29 cellular contexts compared by ENCODE assay signal in genomic region chr11:94742645-94743044, GRCh38.
"Had no signal": no experiment of that assay in that cellular context is flagged by ENCODE, and none has a peak within 500 bp of the region (broad histone marks: within the 10 kb centered on the region; RNA-seq: fewer than 3 reads in every experiment).

No MANE protein-coding gene starts in this region.

- H3K36me3 ChIP-seq: ascending aorta, brain microvascular endothelial cell, heart left ventricle, pancreas, prostate gland, upper lobe of right lung had no signal

- H3K27ac ChIP-seq: ascending aorta, brain microvascular endothelial cell, heart left ventricle, pancreas, prostate gland, upper lobe of right lung had no signal

- H3K36me3 Mint-ChIP-seq: activated naive CD4-positive, alpha-beta T cell treated with anti-CD3 and anti-CD28 coated beads, Interleukin-2, amount 10 ng/mL, durations not matched to agents 7 days and 5 days; activated naive CD8-positive, alpha-beta T cell treated with anti-CD3 and anti-CD28 coated beads, Interleukin-2, amount 10 ng/mL, durations not matched to agents 7 days and 5 days; immature natural killer cell; memory B cell; natural killer cell; stimulated activated memory B cell treated with anti-CD40 and anti-IgM and Interleukin-4, amounts not matched to agents 10 μg/mL and 1 μg/mL and 100 μg/mL, for 72 hours; WTC11 had no signal

- H3K9me3 Mint-ChIP-seq: activated CD4-positive, alpha-beta memory T cell treated with anti-CD3 and anti-CD28 coated beads, Interleukin-2, amount 10 ng/mL, durations not matched to agents 7 days and 5 days; activated CD4-positive, alpha-beta T cell treated with anti-CD3 and anti-CD28 coated beads, Interleukin-2, amount 10 ng/mL, durations not matched to agents 7 days and 5 days; activated naive CD4-positive, alpha-beta T cell treated with anti-CD3 and anti-CD28 coated beads, Interleukin-2, amount 10 ng/mL, durations not matched to agents 7 days and 5 days; activated naive CD8-positive, alpha-beta T cell treated with anti-CD3 and anti-CD28 coated beads, Interleukin-2, amount 10 ng/mL, durations not matched to agents 7 days and 5 days; activated T-cell treated with anti-CD3 and anti-CD28 coated beads, Interleukin-2, amount 50 U/mL, for 24 hours; immature natural killer cell; memory B cell; natural killer cell; stimulated activated memory B cell treated with anti-CD40 and anti-IgM and Interleukin-4, amounts not matched to agents 10 μg/mL and 1 μg/mL and 100 μg/mL, for 72 hours; stimulated activated naive CD8-positive, alpha-beta T cell treated with anti-CD3 and anti-CD28 coated beads, Interleukin-15, amount 100 ng/mL, for 72 hours; WTC11 had no signal

- H3K4me3 Mint-ChIP-seq: activated CD4-positive, alpha-beta memory T cell treated with anti-CD3 and anti-CD28 coated beads, Interleukin-2, amount 10 ng/mL, durations not matched to agents 7 days and 5 days; activated CD4-positive, alpha-beta T cell treated with anti-CD3 and anti-CD28 coated beads, Interleukin-2, amount 10 ng/mL, durations not matched to agents 7 days and 5 days; activated naive CD4-positive, alpha-beta T cell treated with anti-CD3 and anti-CD28 coated beads, Interleukin-2, amount 10 ng/mL, durations not matched to agents 7 days and 5 days; activated naive CD8-positive, alpha-beta T cell treated with anti-CD3 and anti-CD28 coated beads, Interleukin-2, amount 10 ng/mL, durations not matched to agents 7 days and 5 days; activated T-cell treated with anti-CD3 and anti-CD28 coated beads, Interleukin-2, amount 50 U/mL, for 24 hours; immature natural killer cell; memory B cell; stimulated activated memory B cell treated with anti-CD40 and anti-IgM and Interleukin-4, amounts not matched to agents 10 μg/mL and 1 μg/mL and 100 μg/mL, for 72 hours; stimulated activated naive CD8-positive, alpha-beta T cell treated with anti-CD3 and anti-CD28 coated beads, Interleukin-15, amount 100 ng/mL, for 72 hours; T-helper 17 cell had no signal

- H3K27ac Mint-ChIP-seq: activated CD4-positive, alpha-beta memory T cell treated with anti-CD3 and anti-CD28 coated beads, Interleukin-2, amount 10 ng/mL, durations not matched to agents 7 days and 5 days; activated CD4-positive, alpha-beta T cell treated with anti-CD3 and anti-CD28 coated beads, Interleukin-2, amount 10 ng/mL, durations not matched to agents 7 days and 5 days; activated naive CD4-positive, alpha-beta T cell treated with anti-CD3 and anti-CD28 coated beads, Interleukin-2, amount 10 ng/mL, durations not matched to agents 7 days and 5 days; activated naive CD8-positive, alpha-beta T cell treated with anti-CD3 and anti-CD28 coated beads, Interleukin-2, amount 10 ng/mL, durations not matched to agents 7 days and 5 days; activated T-cell treated with anti-CD3 and anti-CD28 coated beads, Interleukin-2, amount 50 U/mL, for 24 hours; immature natural killer cell; memory B cell; natural killer cell; stimulated activated memory B cell treated with anti-CD40 and anti-IgM and Interleukin-4, amounts not matched to agents 10 μg/mL and 1 μg/mL and 100 μg/mL, for 72 hours; stimulated activated naive CD8-positive, alpha-beta T cell treated with anti-CD3 and anti-CD28 coated beads, Interleukin-15, amount 100 ng/mL, for 72 hours; T-helper 17 cell; WTC11 had no signal

- H3K9me3 ChIP-seq: ascending aorta, heart left ventricle, pancreas, prostate gland, upper lobe of right lung had no signal

- H3K4me1 ChIP-seq: prostate gland had no signal

- H3K27me3 ChIP-seq: ascending aorta, brain microvascular endothelial cell, pancreas had no signal

- H3K4me3 ChIP-seq: ascending aorta, heart left ventricle, pancreas, prostate gland, upper lobe of right lung had no signal

- ATAC-seq: heart left ventricle; left colon; natural killer cell; pancreas; sciatic nerve; stimulated activated memory B cell treated with anti-CD40 and anti-IgM and Interleukin-4, amounts not matched to agents 10 μg/mL and 1 μg/mL and 100 μg/mL, for 72 hours; stimulated activated naive CD8-positive, alpha-beta T cell treated with anti-CD3 and anti-CD28 coated beads, Interleukin-15, amount 100 ng/mL, for 72 hours; T-helper 17 cell; upper lobe of right lung; WTC11 had no signal

- DNase-seq: activated CD4-positive, alpha-beta memory T cell treated with anti-CD3 and anti-CD28 coated beads, Interleukin-2, amount 10 ng/mL, durations not matched to agents 7 days and 5 days; activated CD4-positive, alpha-beta T cell treated with anti-CD3 and anti-CD28 coated beads for 1 hour; activated CD4-positive, alpha-beta T cell treated with anti-CD3 and anti-CD28 coated beads, Interleukin-2, amount 10 ng/mL, durations not matched to agents 7 days and 5 days; activated CD8-positive, alpha-beta memory T cell treated with anti-CD3 and anti-CD28 coated beads, Interleukin-2, amount 50 U/mL, for 48 hours; activated gamma-delta T cell; activated naive CD4-positive, alpha-beta T cell treated with anti-CD3 and anti-CD28 coated beads, Interleukin-2, amount 10 ng/mL, durations not matched to agents 7 days and 5 days; activated naive CD8-positive, alpha-beta T cell treated with anti-CD3 and anti-CD28 coated beads, Interleukin-2, amount 10 ng/mL, durations not matched to agents 7 days and 5 days; activated T-cell treated with anti-CD3 and anti-CD28 coated beads, Interleukin-2, amount 50 U/mL, for 24 hours; brain microvascular endothelial cell; heart left ventricle; immature natural killer cell; kidney; left colon; natural killer cell; pancreas; retina; stimulated activated CD4-positive, alpha-beta T cell treated with anti-CD3 and anti-CD28 coated beads, Interleukin-1b, Interleukin-23, amount 100 ng/mL, for 48 hours; stimulated activated CD4-positive, alpha-beta T cell treated with anti-CD3 and anti-CD28 coated beads, Interleukin-4, amount 100 ng/mL, for 4 hours; stimulated activated CD8-positive, alpha-beta memory T cell treated with anti-CD3 and anti-CD28 coated beads, Interleukin-4, amount 100 ng/mL, for 48 hours; stimulated activated naive CD8-positive, alpha-beta T cell treated with anti-CD3 and anti-CD28 coated beads, Interleukin-15, amount 100 ng/mL, for 72 hours; T-helper 17 cell; T1000; upper lobe of right lung had no signal

- H3K4me1 Mint-ChIP-seq: stimulated activated memory B cell treated with anti-CD40 and anti-IgM and Interleukin-4, amounts not matched to agents 10 μg/mL and 1 μg/mL and 100 μg/mL, for 72 hours had no signal
